ENCODE assay signal across 15 cellular contexts in genomic region chr9:98226516-98226915, GRCh38. TPM values are rescaled to one million over a fixed set of nuclear protein-coding genes. Genes with fewer than 3 reads are reported as not detected.
DNase-seq lines count a peak whose midpoint lies in the region; FAIRE-seq and TF ChIP-seq lines count a peak whose summit lies in the region.
"Had no signal": no experiment of that assay in that cellular context is flagged by ENCODE, and none has a peak within 500 bp of the region (broad histone marks: within the 10 kb centered on the region; RNA-seq: fewer than 3 reads in every experiment).

No MANE protein-coding gene starts in this region.

- no peak overlapping the region for H3K4me3 ChIP-seq in right atrium auricular region
- H3K4me3 ChIP-seq: GM12878, heart left ventricle had no signal

- in situ Hi-C loops in G401 (cut with HindIII; ENCODE audit: low sequenced_read_pairs) = no loop called here

- H3K36me3 ChIP-seq in right atrium auricular region = peaks cover 19% of the 10 kb centered on the region

- H3K9me3 Mint-ChIP-seq in glutamatergic neuron (ENCODE audit: unreplicated experiment) = peaks cover 13% of the 10 kb centered on the region
- no peaks in the 10 kb centered on the region for H3K9me3 Mint-ChIP-seq in progenitor cell of endocrine pancreas (ENCODE audit: low read depth)
- H3K9me3 Mint-ChIP-seq: dendritic cell treated with granulocyte-macrophage colony-stimulating factor and Interleukin-4, amounts not matched to agents 40 ng/mL and 50 ng/mL, for 4 days had no signal

- H3K36me3 Mint-ChIP-seq in glutamatergic neuron (ENCODE audit: unreplicated experiment) (peaks cover 10% of the 10 kb centered on the region), progenitor cell of endocrine pancreas (ENCODE audit: insufficient read depth) (peaks cover 5% of the 10 kb centered on the region)

- peak overlapping the region; percentile 63 for H3K4me3 Mint-ChIP-seq in glutamatergic neuron (ENCODE audit: unreplicated experiment)
- no peak overlapping the region for H3K4me3 Mint-ChIP-seq in progenitor cell of endocrine pancreas (ENCODE audit: low read depth)
- H3K4me3 Mint-ChIP-seq: dendritic cell treated with granulocyte-macrophage colony-stimulating factor and Interleukin-4, amounts not matched to agents 40 ng/mL and 50 ng/mL, for 4 days had no signal

- peak; percentile 42 for DNase-seq in EH (ENCODE audit: low read depth)
- peak; percentile 84 for DNase-seq in amniotic epithelial cell (ENCODE audit: low read depth)
- DNase-seq in glutamatergic neuron = no peak
- no peak for DNase-seq in progenitor cell of endocrine pancreas (ENCODE audit: low spot score, unreplicated experiment)
- no peak for DNase-seq in RCC 7860 (ENCODE audit: low spot score)
- DNase-seq in right atrium auricular region (ENCODE audit: low spot score) = no peak
- no peak for DNase-seq in G401 (ENCODE audit: low spot score)
- DNase-seq in central memory CD4-positive, alpha-beta T cell = no peak
- DNase-seq: activated naive CD4-positive, alpha-beta T cell treated with Interleukin-2 at 50 U/mL for 16 hours; heart left ventricle; islet precursor cell; KG1; mesendoderm had no signal

- H3K27ac Mint-ChIP-seq in glutamatergic neuron (ENCODE audit: unreplicated experiment) = peak overlapping the region; percentile 92
- H3K27ac Mint-ChIP-seq in progenitor cell of endocrine pancreas = peak overlapping the region; percentile 59
- H3K27ac Mint-ChIP-seq: dendritic cell treated with granulocyte-macrophage colony-stimulating factor and Interleukin-4, amounts not matched to agents 40 ng/mL and 50 ng/mL, for 4 days had no signal

- TF ChIP-seq CTCF in glutamatergic neuron (IDR thresholded peaks at IDR 0.05; ENCODE audit: partially characterized antibody, unreplicated experiment) (no peak), progenitor cell of endocrine pancreas (IDR thresholded peaks at IDR 0.05; ENCODE audit: unreplicated experiment) (no peak), right atrium auricular region (IDR thresholded peaks at IDR 0.05) (no peak)

- no peak for FAIRE-seq in RCC 7860 (lab: Jason Lieb, UNC)
- FAIRE-seq: GM12878 had no signal

- peaks cover 38% of the 10 kb centered on the region for H3K4me1 Mint-ChIP-seq in glutamatergic neuron (ENCODE audit: low read depth, unreplicated experiment)
- peaks cover 27% of the 10 kb centered on the region for H3K4me1 Mint-ChIP-seq in progenitor cell of endocrine pancreas (ENCODE audit: low read depth)

- H3K27me3 Mint-ChIP-seq in glutamatergic neuron (ENCODE audit: unreplicated experiment) (peaks cover 11% of the 10 kb centered on the region), progenitor cell of endocrine pancreas (no peaks in the 10 kb centered on the region)
- H3K27me3 Mint-ChIP-seq: dendritic cell treated with granulocyte-macrophage colony-stimulating factor and Interleukin-4, amounts not matched to agents 40 ng/mL and 50 ng/mL, for 4 days had no signal

- H3K4me1 ChIP-seq in right atrium auricular region = peaks cover 0 to 9% of the 10 kb centered on the region in 2 donors

- no peak overlapping the region for H3K27ac ChIP-seq in right atrium auricular region
- H3K27ac ChIP-seq: heart left ventricle had no signal

- no peaks in the 10 kb centered on the region for H3K9me3 ChIP-seq in right atrium auricular region
- H3K9me3 ChIP-seq: heart left ventricle had no signal

- no peaks in the 10 kb centered on the region for H3K27me3 ChIP-seq in right atrium auricular region
- H3K27me3 ChIP-seq: heart left ventricle had no signal

RNA-seq across cellular contexts. Expression of gene TBC1D2, which starts 28.9 kb away (rescaled TPM):
- 7.6 TPM for total RNA-seq in glutamatergic neuron (ENCODE audit: unreplicated experiment)
- 8.4 and 8.5 TPM in 2 replicates for total RNA-seq in progenitor cell of endocrine pancreas
- total RNA-seq in right atrium auricular region = 1 to 10 TPM; 2.6 to 4.6 TPM
- total RNA-seq in G401 (2014; rRNA removed; shearing (Covaris generic)) = 4.9 and 7.6 TPM in 2 replicates

RNA-seq across cellular contexts. Expression of gene CORO2A, which starts 34.1 kb away (rescaled TPM):
- 23.9 TPM for total RNA-seq in glutamatergic neuron (ENCODE audit: unreplicated experiment)
- total RNA-seq in progenitor cell of endocrine pancreas = 6.0 and 7.0 TPM in 2 replicates
- total RNA-seq in right atrium auricular region = under 1 TPM; 0.39 to 0.44 TPM
- 8.0 and 9.3 TPM in 2 replicates for total RNA-seq in G401 (2014; rRNA removed; shearing (Covaris generic))

Comparison
In these comparisons a context has a peak if more than half of its experiments do, and no peak if none do; other contexts are left out.
1. DNase-seq: peak in EH (single experiment) and amniotic epithelial cell (single experiment); none in glutamatergic neuron (single experiment), progenitor cell of endocrine pancreas (single experiment), RCC 7860 (single experiment), right atrium auricular region (single experiment), G401 (single experiment) and central memory CD4-positive, alpha-beta T cell (single experiment).